Comparison of ENCODE assay signal across 8 cellular contexts in the genomic region with DNA sequence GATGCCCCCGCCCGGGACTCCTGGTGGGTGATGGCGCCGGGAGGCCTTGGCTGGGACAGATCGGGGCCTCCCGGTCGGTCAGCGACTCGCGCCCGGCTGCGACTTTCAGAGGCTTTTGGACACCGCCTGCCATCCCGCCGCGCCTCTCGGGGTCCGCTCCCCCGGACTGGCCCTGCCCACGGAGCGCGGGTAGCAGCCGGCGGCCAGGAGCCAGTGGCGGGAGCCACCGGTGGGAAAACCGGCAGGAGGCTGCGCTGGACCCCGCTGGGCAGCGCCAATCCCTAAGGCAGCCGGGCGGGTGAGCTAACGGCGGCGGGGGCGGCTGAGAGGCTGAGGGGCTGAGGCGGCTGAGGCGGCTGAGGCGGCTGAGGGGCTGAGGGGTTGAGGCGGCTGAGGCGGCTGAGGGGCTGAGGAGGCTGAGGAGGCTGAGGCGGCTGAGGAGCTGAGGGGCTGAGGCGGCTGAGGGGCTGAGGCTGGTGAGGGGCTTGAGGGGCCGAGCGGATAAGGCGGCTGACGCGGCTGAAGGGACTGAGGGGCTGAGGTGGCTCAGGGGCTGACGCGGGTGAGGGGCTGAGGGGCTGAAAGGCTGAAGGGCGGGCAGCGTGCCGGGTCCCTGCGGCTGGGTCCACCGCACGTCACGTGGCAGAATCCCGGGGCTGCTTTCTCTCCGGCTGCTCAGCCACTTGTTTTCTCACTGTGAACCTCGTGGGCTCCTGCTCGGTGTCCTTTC. TPM values are rescaled to one million over a fixed set of nuclear protein-coding genes. Genes with fewer than 3 reads are reported as not detected.
DNase-seq lines count a peak whose midpoint lies in the region; ATAC-seq, FAIRE-seq and TF ChIP-seq lines count a peak whose summit lies in the region.
"Not testable (repeated sequence)": the region's sequence is repeated elsewhere in the genome, so short reads cannot be mapped to it uniquely, and the experiment has no call there.

No MANE protein-coding gene starts in this region.

- H4K20me1 ChIP-seq in BLaER1 = not testable (repeated sequence)

- not testable (repeated sequence) for H3K9me3 Mint-ChIP-seq in activated CD4-positive, alpha-beta memory T cell treated with anti-CD3 and anti-CD28 coated beads for 36 hours; stimulated activated naive CD8-positive, alpha-beta T cell treated with anti-CD3 and anti-CD28 coated beads, Interleukin-15, amount 100 ng/mL, for 72 hours

- ATAC-seq in stimulated activated naive CD8-positive, alpha-beta T cell treated with anti-CD3 and anti-CD28 coated beads, Interleukin-15, amount 100 ng/mL, for 72 hours = peak; percentile 59

- H3K9ac ChIP-seq in BLaER1 = peak overlapping the region; percentile 65

- H3K4me3 ChIP-seq in BLaER1 = peak overlapping the region; percentile 64
- peak overlapping the region; percentile 28 for H3K4me3 ChIP-seq in bronchial epithelial cell (ENCODE audit: low read depth, low read length)
- H3K4me3 ChIP-seq in fibroblast of villous mesenchyme (ENCODE audit: low read depth, low read length) = peak overlapping the region; percentile 38

- H3K27ac Mint-ChIP-seq in activated CD4-positive, alpha-beta memory T cell treated with anti-CD3 and anti-CD28 coated beads for 36 hours; stimulated activated naive CD8-positive, alpha-beta T cell treated with anti-CD3 and anti-CD28 coated beads, Interleukin-15, amount 100 ng/mL, for 72 hours: not testable (repeated sequence)

- POLR2A ChIA-PET in activated CD4-positive, alpha-beta memory T cell treated with anti-CD3 and anti-CD28 coated beads for 36 hours (lab: Charles Lee) = not testable (repeated sequence)

- peak overlapping the region; percentile 41 for H3K4me3 Mint-ChIP-seq in activated CD4-positive, alpha-beta memory T cell treated with anti-CD3 and anti-CD28 coated beads for 36 hours
- H3K4me3 Mint-ChIP-seq in stimulated activated naive CD8-positive, alpha-beta T cell treated with anti-CD3 and anti-CD28 coated beads, Interleukin-15, amount 100 ng/mL, for 72 hours = peak overlapping the region; percentile 81 to 85

- H3K9me3 ChIP-seq in BLaER1 = not testable (repeated sequence)

- peaks cover 24% of the 10 kb centered on the region for H3K4me1 ChIP-seq in BLaER1

- H3K4me2 ChIP-seq in BLaER1 = peak overlapping the region; percentile 97

- H3K27me3 ChIP-seq in BLaER1 = peaks cover 14% of the 10 kb centered on the region; the same call in 1 of the 2 replicates
- H3K27me3 ChIP-seq in bronchial epithelial cell (ENCODE audit: control insufficient read depth, insufficient read depth, low read length) = not testable (repeated sequence)

- not testable (repeated sequence) for H3K36me3 ChIP-seq in BLaER1; bronchial epithelial cell (ENCODE audit: control insufficient read depth, insufficient read depth, low read length)

- intact Hi-C loops in activated CD4-positive, alpha-beta memory T cell treated with anti-CD3 and anti-CD28 coated beads for 36 hours (cut with micrococcal nuclease) = not testable (repeated sequence)

- CTCF ChIA-PET in activated CD4-positive, alpha-beta memory T cell treated with anti-CD3 and anti-CD28 coated beads for 36 hours (lab: Charles Lee) = interaction anchor here (0.7 kb wide), 1 partner anchor 13 kb away, joined by 4 read pairs; no protein-coding TSS in a partner anchor

- FAIRE-seq in bronchial epithelial cell (lab: Jason Lieb, UNC) = not testable (repeated sequence)

- not testable (repeated sequence) for TF ChIP-seq CTCF in bronchial epithelial cell (IDR thresholded peaks at IDR 0.05; ENCODE audit: insufficient read depth, low read length, severe bottlenecking); fibroblast of villous mesenchyme (IDR thresholded peaks at IDR 0.05; ENCODE audit: insufficient read depth, low read depth, low read length)

- DNase-seq in M059J (ENCODE audit: low read depth) = peak; percentile 15
- DNase-seq in activated CD4-positive, alpha-beta memory T cell treated with anti-CD3 and anti-CD28 coated beads for 36 hours; bronchial epithelial cell (ENCODE audit: low read depth); fibroblast of villous mesenchyme (ENCODE audit: low read depth): not testable (repeated sequence)
- peak; percentile 79 for DNase-seq in islet precursor cell
- DNase-seq in occipital lobe (lab: John Stamatoyannopoulos, UW) = peak; percentile 41
- peak in 1 of 2 donors; percentile 18 for DNase-seq in stimulated activated naive CD8-positive, alpha-beta T cell treated with anti-CD3 and anti-CD28 coated beads, Interleukin-15, amount 100 ng/mL, for 72 hours

- H3K36me3 Mint-ChIP-seq in activated CD4-positive, alpha-beta memory T cell treated with anti-CD3 and anti-CD28 coated beads for 36 hours = not testable (repeated sequence)

- H3K27me3 Mint-ChIP-seq in activated CD4-positive, alpha-beta memory T cell treated with anti-CD3 and anti-CD28 coated beads for 36 hours = peaks cover 19% of the 10 kb centered on the region
- peaks cover 49% of the 10 kb centered on the region for H3K27me3 Mint-ChIP-seq in stimulated activated naive CD8-positive, alpha-beta T cell treated with anti-CD3 and anti-CD28 coated beads, Interleukin-15, amount 100 ng/mL, for 72 hours

- H3K4me1 Mint-ChIP-seq in activated CD4-positive, alpha-beta memory T cell treated with anti-CD3 and anti-CD28 coated beads for 36 hours (ENCODE audit: low read depth); stimulated activated naive CD8-positive, alpha-beta T cell treated with anti-CD3 and anti-CD28 coated beads, Interleukin-15, amount 100 ng/mL, for 72 hours: not testable (repeated sequence)

- H3K27ac ChIP-seq in BLaER1 = peak overlapping the region; percentile 56

RNA-seq across cellular contexts. Expression of a gene that starts 13.4 kb away (rescaled TPM):
- total RNA-seq in M059J (2014; rRNA removed; shearing (Covaris generic)) = 2.0 and 2.1 TPM in 2 replicates
- 1 to 10 TPM; 3.9 to 5.0 TPM for total RNA-seq in activated CD4-positive, alpha-beta memory T cell treated with anti-CD3 and anti-CD28 coated beads for 36 hours
- 5.0 and 5.8 TPM in 2 replicates for total RNA-seq in bronchial epithelial cell
- 4.7 and 5.5 TPM in 2 replicates for total RNA-seq in fibroblast of villous mesenchyme
- total RNA-seq in occipital lobe = 30.4 TPM

RNA-seq across cellular contexts. Expression of a gene that starts 23.0 kb away (rescaled TPM):
- 0.27 and 0.42 TPM in 2 replicates for total RNA-seq in M059J (2014; rRNA removed; shearing (Covaris generic))
- total RNA-seq in activated CD4-positive, alpha-beta memory T cell treated with anti-CD3 and anti-CD28 coated beads for 36 hours = 1 to 10 TPM; 4.7 to 5.4 TPM
- 2.1 and 3.8 TPM in 2 replicates for total RNA-seq in bronchial epithelial cell
- total RNA-seq in fibroblast of villous mesenchyme = 10.3 and 13.8 TPM in 2 replicates
- 4.4 TPM for total RNA-seq in occipital lobe
